10 cellular contexts compared by ENCODE assay signal in genomic region chr4:46270986-46271596, GRCh38.
DNase-seq lines count a peak whose midpoint lies in the region; ATAC-seq, FAIRE-seq and TF ChIP-seq lines count a peak whose summit lies in the region.
"Had no signal": no experiment of that assay in that cellular context is flagged by ENCODE, and none has a peak within 500 bp of the region (broad histone marks: within the 10 kb centered on the region; RNA-seq: fewer than 3 reads in every experiment).

No MANE protein-coding gene starts in this region.

- no peaks in the 10 kb centered on the region for H3K4me1 Mint-ChIP-seq in activated T-cell treated with anti-CD3 and anti-CD28 coated beads, Interleukin-2, amount 50 U/mL, for 4 hours (ENCODE audit: low read depth)
- H3K4me1 Mint-ChIP-seq: activated B cell treated with CpG ODN at 0.5 μM for 24 hours had no signal

- H3K27me3 Mint-ChIP-seq in activated T-cell treated with anti-CD3 and anti-CD28 coated beads, Interleukin-2, amount 50 U/mL, for 4 hours (ENCODE audit: low read depth) = no peaks in the 10 kb centered on the region
- H3K27me3 Mint-ChIP-seq: activated B cell treated with CpG ODN at 0.5 μM for 24 hours had no signal

- no peaks in the 10 kb centered on the region for H3K79me2 ChIP-seq in mammary epithelial cell (ENCODE audit: insufficient read depth, low read length)
- H3K79me2 ChIP-seq: parathyroid adenoma had no signal

- intact Hi-C loops in mammary epithelial cell (cut with micrococcal nuclease) (loop anchor here (1.0 to 5.0 kb wide), 2 partner anchors 719 to 818 kb away; no protein-coding TSS in a partner anchor), pancreas (cut with DNase I) (no loop called here)

- BruUV-seq in mammary epithelial cell (replicated peaks; lab: Mats Ljungman, UMichigan) = no TSS peak

- no peak overlapping the region for H2AFZ ChIP-seq in mammary epithelial cell (ENCODE audit: low read depth, low read length)
- H2AFZ ChIP-seq: parathyroid adenoma had no signal

- no peak overlapping the region for H3K4me3 Mint-ChIP-seq in activated T-cell treated with anti-CD3 and anti-CD28 coated beads, Interleukin-2, amount 50 U/mL, for 4 hours
- H3K4me3 Mint-ChIP-seq: activated B cell treated with CpG ODN at 0.5 μM for 24 hours had no signal

- peak; percentile 12 for DNase-seq in NCI-H1092 treated with DMSO at 0.1 percent for 48 hours (lab: John Stamatoyannopoulos, UW)
- DNase-seq in NCI-H1092 (lab: John Stamatoyannopoulos, UW) = no peak
- DNase-seq in NCI-H1105 treated with DMSO at 0.1 percent for 48 hours (lab: John Stamatoyannopoulos, UW) = peak; percentile 12
- DNase-seq in mammary epithelial cell = peak; percentile 21
- no peak for DNase-seq in pancreas
- no peak for DNase-seq in activated T-cell treated with anti-CD3 and anti-CD28 coated beads, Interleukin-2, amount 50 U/mL, for 4 hours
- no peak for DNase-seq in GOT3 (lab: John Stamatoyannopoulos, UW)
- DNase-seq: activated B cell treated with CpG ODN at 0.5 μM for 24 hours had no signal

- peak; percentile 46 to 58 for TF ChIP-seq CTCF in mammary epithelial cell (conservative IDR thresholded peaks at IDR 0.05 in 1 of 2, IDR thresholded peaks at IDR 0.05 in 1 of 2; ENCODE audit: extremely low read depth in 1 of 2, insufficient read depth in 1 of 2, low read depth in 1 of 2, low read length in 2 of 2)
- peak in 2 of 4 donors; percentile 21 to 26 for TF ChIP-seq CTCF in pancreas (IDR thresholded peaks at IDR 0.05)

- H3K36me3 Mint-ChIP-seq in activated T-cell treated with anti-CD3 and anti-CD28 coated beads, Interleukin-2, amount 50 U/mL, for 4 hours (ENCODE audit: insufficient read depth) = no peaks in the 10 kb centered on the region

- H3K9me3 ChIP-seq in mammary epithelial cell (replicated peaks; ENCODE audit: insufficient read depth, low read length) (no peaks in the 10 kb centered on the region), pancreas (no peaks in the 10 kb centered on the region)

- ATAC-seq in HG02642 (IDR thresholded peaks at IDR 0.05; ENCODE audit: poor library complexity, unreplicated experiment) (peak; percentile 86), pancreas (peak in 3 of 4 donors; percentile 44 to 69 (median 62))
- no peak for ATAC-seq in activated T-cell treated with anti-CD3 and anti-CD28 coated beads, Interleukin-2, amount 50 U/mL, for 4 hours

- H3K27ac ChIP-seq in mammary epithelial cell (ENCODE audit: insufficient read depth, low read depth, low read length) (no peak overlapping the region), pancreas (no peak overlapping the region)
- H3K27ac ChIP-seq: parathyroid adenoma had no signal

- H3K4me3 ChIP-seq in mammary epithelial cell (replicated peaks in 1 of 3; ENCODE audit: insufficient read depth in 1 of 3, low read depth in 2 of 3, low read length in 3 of 3) = no peak overlapping the region
- H3K4me3 ChIP-seq in pancreas = no peak overlapping the region

- H3K9me3 Mint-ChIP-seq in activated T-cell treated with anti-CD3 and anti-CD28 coated beads, Interleukin-2, amount 50 U/mL, for 4 hours = no peaks in the 10 kb centered on the region
- H3K9me3 Mint-ChIP-seq: activated B cell treated with CpG ODN at 0.5 μM for 24 hours had no signal

- H3K36me3 ChIP-seq in mammary epithelial cell (ENCODE audit: insufficient read depth, low read length) (no peaks in the 10 kb centered on the region), pancreas (no peaks in the 10 kb centered on the region)

- H4K20me1 ChIP-seq in mammary epithelial cell (ENCODE audit: insufficient read depth, low read length) = no peaks in the 10 kb centered on the region

- no peak overlapping the region for H3K4me2 ChIP-seq in mammary epithelial cell (ENCODE audit: insufficient read depth, low read depth, low read length)

- H3K4me1 ChIP-seq in mammary epithelial cell (ENCODE audit: insufficient read depth, low read length) = no peaks in the 10 kb centered on the region
- H3K4me1 ChIP-seq in pancreas = peaks cover 0 to 5% (median 3%) of the 10 kb centered on the region in 3 donors
- H3K4me1 ChIP-seq: parathyroid adenoma had no signal

- WGBS in mammary epithelial cell (ENCODE audit: low coverage, missing lambda C conversion rate) = 38% methylated on average over 2 of the region's 2 CpGs
- WGBS in pancreas, 2 donors = 17 to 23% methylated on average over 2 of the region's 2 CpGs

- in situ Hi-C loops in mammary epithelial cell (cut with MboI; ENCODE audit: low sequenced_read_pairs in 2 of 2) = loop anchor here in 1 of 2 donors (25.0 kb wide), 1 partner anchor 1509 kb away; no protein-coding TSS in a partner anchor

- no peak overlapping the region for H3K9ac ChIP-seq in mammary epithelial cell (ENCODE audit: insufficient read depth, low read length)
- H3K9ac ChIP-seq: parathyroid adenoma had no signal

- dilution Hi-C loops in mammary epithelial cell (cut with HindIII; ENCODE audit: low sequenced_read_pairs) = no loop called here

- CTCF ChIA-PET in mammary epithelial cell (lab: Charles Lee; ENCODE audit: low non-redundant PET) = no interaction called here

- no peaks in the 10 kb centered on the region for H3K27me3 ChIP-seq in mammary epithelial cell (ENCODE audit: insufficient read depth, low read length)
- H3K27me3 ChIP-seq in pancreas = peaks cover 0 to 8% (median 0%) of the 10 kb centered on the region in 4 donors

- no peak for FAIRE-seq in pancreas (lab: Jason Lieb, UNC)

Comparison
In these comparisons a context has a peak if more than half of its experiments do, and no peak if none do; other contexts are left out.
1. DNase-seq: peak in NCI-H1092 treated with DMSO at 0.1 percent for 48 hours (single experiment), NCI-H1105 treated with DMSO at 0.1 percent for 48 hours (single experiment) and mammary epithelial cell (single experiment); none in NCI-H1092 (single experiment), pancreas (0 of 6), activated T-cell treated with anti-CD3 and anti-CD28 coated beads, Interleukin-2, amount 50 U/mL, for 4 hours (single experiment) and GOT3 (single experiment).
2. ATAC-seq: peak in HG02642 (single experiment) and pancreas (3 of 4); none in activated T-cell treated with anti-CD3 and anti-CD28 coated beads, Interleukin-2, amount 50 U/mL, for 4 hours (0 of 2).